Comparison of ENCODE assay signal across 10 cellular contexts in the genomic region with DNA sequence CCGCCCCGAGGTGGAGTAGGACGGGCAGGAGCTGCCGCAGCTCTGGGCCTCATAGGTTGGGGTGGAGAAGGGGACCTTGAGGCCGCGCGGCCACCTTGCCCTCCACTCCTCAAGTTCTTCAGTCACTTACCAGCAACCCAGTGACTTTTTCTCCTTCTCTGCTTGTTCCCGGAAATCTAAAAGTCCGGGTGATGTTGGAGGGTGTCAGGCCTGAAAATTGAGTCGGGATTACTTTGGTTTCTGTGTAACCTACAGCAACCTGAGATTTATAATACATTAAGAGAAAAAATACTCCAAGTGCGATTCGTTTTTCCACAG. TPM values are rescaled to one million over a fixed set of nuclear protein-coding genes. Genes with fewer than 3 reads are reported as not detected.
DNase-seq lines count a peak whose midpoint lies in the region; ATAC-seq, FAIRE-seq and TF ChIP-seq lines count a peak whose summit lies in the region.
"Had no signal": no experiment of that assay in that cellular context is flagged by ENCODE, and none has a peak within 500 bp of the region (broad histone marks: within the 10 kb centered on the region; RNA-seq: fewer than 3 reads in every experiment).

No MANE protein-coding gene starts in this region.

- H3K36me3 ChIP-seq in KMS-11 (ENCODE audit: insufficient read depth) (no peaks in the 10 kb centered on the region), colonic mucosa (no peaks in the 10 kb centered on the region), muscle layer of duodenum (ENCODE audit: control insufficient read depth in 1 of 2, insufficient read depth in 2 of 2, low read length in 2 of 2) (peaks cover 5 to 12% of the 10 kb centered on the region in 2 donors)

- no peak for TF ChIP-seq POLR2A in A549 (IDR thresholded peaks at IDR 0.05; ENCODE audit: low read length)

- H3K27ac ChIP-seq in A549 (peak overlapping the region; percentile 82 to 96), KMS-11 (peak overlapping the region; percentile 71), colonic mucosa (peak overlapping the region; percentile 89), muscle layer of duodenum (ENCODE audit: low read length) (peak overlapping the region; percentile 92)

- no peaks in the 10 kb centered on the region for H4K20me1 ChIP-seq in KMS-11 (ENCODE audit: insufficient read depth)

- H3K27me3 ChIP-seq in KMS-11 (ENCODE audit: insufficient read depth, low read depth) (no peaks in the 10 kb centered on the region), colonic mucosa (no peaks in the 10 kb centered on the region), muscle layer of duodenum (ENCODE audit: low read depth, low read length) (no peaks in the 10 kb centered on the region)

- intact Hi-C loops in colonic mucosa (cut with DNase I) = loop anchor here (5.0 kb wide), 1 partner anchor 294 kb away; a partner anchor contains a TSS

- H3K4me3 ChIP-seq in A549 = peak overlapping the region; percentile 89
- H3K4me3 ChIP-seq in KMS-11 (IDR thresholded peaks at IDR 0.05; ENCODE audit: insufficient read depth, low read depth, low read length) = no peak overlapping the region
- H3K4me3 ChIP-seq in colonic mucosa = peak overlapping the region; percentile 87
- H3K4me3 ChIP-seq in muscle layer of duodenum (ENCODE audit: low read depth in 1 of 2, low read length in 2 of 2) = peak overlapping the region; percentile 88 to 92

- TF ChIP-seq CTCF in A549 (IDR thresholded peaks at IDR 0.05) (no peak), KMS-11 (conservative IDR thresholded peaks at IDR 0.05; ENCODE audit: low read depth, low read length) (no peak), colonic mucosa (IDR thresholded peaks at IDR 0.05) (no peak)

- POLR2A ChIA-PET in A549 (lab: Yijun Ruan, JAX) = interaction anchor here (0.6 to 2.0 kb wide), 11 partner anchors 9 to 317 kb away, joined by 3 to 12 read pairs (median 4); a partner anchor contains a TSS

- peak overlapping the region; percentile 93 for H3K4me2 ChIP-seq in A549
- H3K4me2 ChIP-seq in KMS-11 = peak overlapping the region; percentile 88

- no peaks in the 10 kb centered on the region for H3K9me3 ChIP-seq in A549
- no peaks in the 10 kb centered on the region for H3K9me3 ChIP-seq in colonic mucosa
- H3K9me3 ChIP-seq in muscle layer of duodenum (ENCODE audit: control insufficient read depth in 1 of 2, low read length in 2 of 2) = no peaks in the 10 kb centered on the region

- H3K9ac ChIP-seq in KMS-11 (peak overlapping the region; percentile 74; the same call in 1 of the 2 replicates), colonic mucosa (ENCODE audit: low read depth in 2 of 2, low read length in 2 of 2) (peak overlapping the region; percentile 92 to 95)

- no peak for TF ChIP-seq RAD21 in A549 (conservative IDR thresholded peaks at IDR 0.05 in 1 of 2, IDR thresholded peaks at IDR 0.05 in 1 of 2)

- TF ChIP-seq EP300 in A549 (IDR thresholded peaks at IDR 0.05) = no peak

- peaks cover 35% of the 10 kb centered on the region for H3K79me2 ChIP-seq in KMS-11 (ENCODE audit: insufficient read depth, low read depth)

- H3K4me1 ChIP-seq in A549 (peaks cover 19% of the 10 kb centered on the region; the same call in 2 of the 3 replicates), KMS-11 (ENCODE audit: low read depth, poor library complexity, severe bottlenecking) (peaks cover 20% of the 10 kb centered on the region), colonic mucosa (peaks cover 15% of the 10 kb centered on the region), muscle layer of duodenum (ENCODE audit: control insufficient read depth in 1 of 2, insufficient read depth in 2 of 2, low read length in 2 of 2) (peaks cover 8 to 27% of the 10 kb centered on the region in 2 donors)

- ATAC-seq in A549 = no peak
- ATAC-seq in GM19324 (IDR thresholded peaks at IDR 0.05; ENCODE audit: low FRiP score, unreplicated experiment) = no peak
- no peak for ATAC-seq in GM21786 (IDR thresholded peaks at IDR 0.05; ENCODE audit: unreplicated experiment)

- DNase-seq in A549 (ENCODE audit: low read depth in 1 of 2, low spot score in 1 of 2) (no peak), colonic mucosa (no peak), NCI-H2196 treated with DMSO at 0.1 percent for 48 hours (lab: John Stamatoyannopoulos, UW; ENCODE audit: unreplicated experiment) (no peak), OCI-M1 (lab: John Stamatoyannopoulos, UW) (no peak)

- WGBS in A549 (ENCODE audit: missing lambda C conversion rate) = 1% methylated on average over 9 of the region's 12 CpGs

- H2AFZ ChIP-seq in KMS-11 (ENCODE audit: low read depth) = peak overlapping the region; percentile 62

- CTCF ChIA-PET in A549 (lab: Yijun Ruan, JAX) = interaction anchor here (0.8 to 2.4 kb wide), 11 partner anchors 9 to 304 kb away, joined by 3 to 16 read pairs (median 3); a partner anchor contains a TSS

- no peak for FAIRE-seq in A549 (lab: Jason Lieb, UNC)

TF ChIP-seq in A549, 52 proteins besides CTCF, POLR2A, EP300 and RAD21:
- TF ChIP-seq BHLHE40 (IDR thresholded peaks at IDR 0.05; ENCODE audit: low read depth, low read length) = no peak
- TF ChIP-seq, protein P1, sequence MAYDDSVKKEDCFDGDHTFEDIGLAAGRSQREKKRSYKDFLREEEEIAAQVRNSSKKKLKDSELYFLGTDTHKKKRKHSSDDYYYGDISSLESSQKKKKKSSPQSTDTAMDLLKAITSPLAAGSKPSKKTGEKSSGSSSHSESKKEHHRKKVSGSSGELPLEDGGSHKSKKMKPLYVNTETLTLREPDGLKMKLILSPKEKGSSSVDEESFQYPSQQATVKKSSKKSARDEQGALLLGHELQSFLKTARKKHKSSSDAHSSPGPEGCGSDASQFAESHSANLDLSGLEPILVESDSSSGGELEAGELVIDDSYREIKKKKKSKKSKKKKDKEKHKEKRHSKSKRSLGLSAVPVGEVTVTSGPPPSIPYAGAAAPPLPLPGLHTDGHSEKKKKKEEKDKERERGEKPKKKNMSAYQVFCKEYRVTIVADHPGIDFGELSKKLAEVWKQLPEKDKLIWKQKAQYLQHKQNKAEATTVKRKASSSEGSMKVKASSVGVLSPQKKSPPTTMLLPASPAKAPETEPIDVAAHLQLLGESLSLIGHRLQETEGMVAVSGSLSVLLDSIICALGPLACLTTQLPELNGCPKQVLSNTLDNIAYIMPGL (CRISPR knock-in tag; IDR thresholded peaks at IDR 0.05; ENCODE audit: borderline replicate concordance) = no peak

RNA-seq across cellular contexts. Expression of a gene that starts 0.3 kb away (rescaled TPM):
- polyA plus RNA-seq in A549 (2011; rRNA removed) (33.2 and 47.7 TPM in 2 replicates), A549 (2017; fragmentation: RNase III; extraction: RNeasy Plus Mini Kit Qiagen cat#74134 plus additional on column Dnase treatment) (31.7 to 35.6 TPM (median 32.5 TPM) in 3 replicates)
- polyA plus RNA-seq in A549 (2012; cell fraction: cytosol; rRNA removed) = 11.0 and 12.7 TPM in 2 replicates
- polyA plus RNA-seq in A549 (2012; cell fraction: nucleus; rRNA removed) = 3.0 and 5.2 TPM in 2 replicates
- 5.8 and 9.6 TPM in 2 replicates for polyA minus RNA-seq in A549 (2011; rRNA and poly(A)+ RNA removed)
- total RNA-seq in colonic mucosa = 10 to 100 TPM; 27.4 to 30.8 TPM

RNA-seq across cellular contexts. Expression of a gene that starts 18.1 kb away (rescaled TPM):
- not detected in 2 replicates for polyA plus RNA-seq in A549 (2011; rRNA removed)
- polyA plus RNA-seq in A549 (2012; cell fraction: cytosol; rRNA removed) = not detected in 2 replicates
- polyA plus RNA-seq in A549 (2012; cell fraction: nucleus; rRNA removed) = not detected in 2 replicates
- polyA plus RNA-seq in A549 (2017; fragmentation: RNase III; extraction: RNeasy Plus Mini Kit Qiagen cat#74134 plus additional on column Dnase treatment) = not detected in 3 replicates
- not detected in 2 replicates for polyA minus RNA-seq in A549 (2011; rRNA and poly(A)+ RNA removed)
- not detected for total RNA-seq in colonic mucosa
- total RNA-seq: mesenteric fat pad, RPMI7951 had no signal

RNA-seq across cellular contexts. Expression of a gene that starts 26.2 kb away (rescaled TPM):
- polyA plus RNA-seq in A549 (2011; rRNA removed) (not detected in 2 replicates), A549 (2017; fragmentation: RNase III; extraction: RNeasy Plus Mini Kit Qiagen cat#74134 plus additional on column Dnase treatment) (not detected in 3 replicates)
- polyA plus RNA-seq in A549 (2012; cell fraction: cytosol; rRNA removed) = not detected in 2 replicates
- not detected in 2 replicates for polyA plus RNA-seq in A549 (2012; cell fraction: nucleus; rRNA removed)
- not detected in 2 replicates for polyA minus RNA-seq in A549 (2011; rRNA and poly(A)+ RNA removed)
- total RNA-seq in colonic mucosa = not detected
- total RNA-seq: mesenteric fat pad, RPMI7951 had no signal

RNA-seq across cellular contexts. Expression of a gene that starts 44.6 kb away (rescaled TPM):
- polyA plus RNA-seq in A549 (2011; rRNA removed) (0.17 and 0.28 TPM in 2 replicates), A549 (2017; fragmentation: RNase III; extraction: RNeasy Plus Mini Kit Qiagen cat#74134 plus additional on column Dnase treatment) (0.13 to 0.28 TPM (median 0.13 TPM) in 3 replicates)
- 0.14 and 0.15 TPM in 2 replicates for polyA plus RNA-seq in A549 (2012; cell fraction: cytosol; rRNA removed)
- 0.24 and 0.48 TPM in 2 replicates for polyA plus RNA-seq in A549 (2012; cell fraction: nucleus; rRNA removed)
- polyA minus RNA-seq in A549 (2011; rRNA and poly(A)+ RNA removed) = 0.19 TPM in 1 of 2 replicates, not detected in the other
- under 1 TPM; 0.10 to 0.11 TPM for total RNA-seq in colonic mucosa
- total RNA-seq: RPMI7951 had no signal
